In the genomic region with DNA sequence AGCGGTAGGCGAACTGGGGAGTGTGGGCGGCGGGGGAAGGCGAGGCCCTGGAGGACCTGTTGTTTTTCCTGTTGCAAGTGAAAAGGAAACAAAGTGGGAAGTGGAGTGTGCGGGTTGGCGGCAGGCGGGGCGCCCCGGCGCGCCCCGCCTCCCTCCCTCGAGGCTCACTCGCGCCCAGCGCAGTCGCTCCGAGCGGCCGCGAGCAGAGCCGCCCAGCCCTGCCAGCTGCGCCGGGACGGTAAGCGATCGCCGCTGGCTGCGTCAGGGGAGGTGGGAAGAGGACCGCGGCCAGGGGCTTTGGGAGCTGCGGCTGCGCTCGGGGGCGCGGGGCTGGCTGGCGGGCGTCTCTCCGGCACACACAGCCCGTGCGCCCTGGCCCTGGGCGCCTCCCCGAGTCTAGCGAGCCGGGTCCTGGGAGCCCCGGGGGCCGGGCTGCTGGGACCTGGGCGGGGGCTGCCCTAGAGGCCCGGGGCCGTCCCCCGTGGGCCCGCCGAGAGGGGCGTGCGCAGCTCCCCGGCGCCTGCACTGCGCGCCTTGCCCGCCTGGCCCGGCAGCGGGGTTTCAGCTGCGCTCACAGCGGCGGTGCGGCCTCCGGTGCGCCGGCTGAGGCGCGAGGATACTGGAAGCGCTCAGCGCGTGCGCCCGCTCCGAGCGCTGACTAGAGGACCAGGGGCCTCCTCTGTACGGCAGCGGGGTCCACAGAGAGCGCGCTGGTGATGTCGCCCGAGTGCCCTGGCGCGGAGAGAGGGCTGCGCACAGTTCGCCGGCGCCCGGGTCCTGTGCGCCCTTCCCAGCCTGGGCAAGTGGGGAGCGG, we compare ENCODE assay signal across 1 cellular context.
TF ChIP-seq lines count a peak whose summit lies in the region.

A gene (plus strand): TSS at position 167 of the 814 bp plus-strand sequence. CDS start 58,725 bp downstream, outside the sequence.

TF ChIP-seq in HEK293, 187 proteins besides CTCF, POLR2A, EP300 and RAD21 (continued from another document):
- TF ChIP-seq, protein P1, sequence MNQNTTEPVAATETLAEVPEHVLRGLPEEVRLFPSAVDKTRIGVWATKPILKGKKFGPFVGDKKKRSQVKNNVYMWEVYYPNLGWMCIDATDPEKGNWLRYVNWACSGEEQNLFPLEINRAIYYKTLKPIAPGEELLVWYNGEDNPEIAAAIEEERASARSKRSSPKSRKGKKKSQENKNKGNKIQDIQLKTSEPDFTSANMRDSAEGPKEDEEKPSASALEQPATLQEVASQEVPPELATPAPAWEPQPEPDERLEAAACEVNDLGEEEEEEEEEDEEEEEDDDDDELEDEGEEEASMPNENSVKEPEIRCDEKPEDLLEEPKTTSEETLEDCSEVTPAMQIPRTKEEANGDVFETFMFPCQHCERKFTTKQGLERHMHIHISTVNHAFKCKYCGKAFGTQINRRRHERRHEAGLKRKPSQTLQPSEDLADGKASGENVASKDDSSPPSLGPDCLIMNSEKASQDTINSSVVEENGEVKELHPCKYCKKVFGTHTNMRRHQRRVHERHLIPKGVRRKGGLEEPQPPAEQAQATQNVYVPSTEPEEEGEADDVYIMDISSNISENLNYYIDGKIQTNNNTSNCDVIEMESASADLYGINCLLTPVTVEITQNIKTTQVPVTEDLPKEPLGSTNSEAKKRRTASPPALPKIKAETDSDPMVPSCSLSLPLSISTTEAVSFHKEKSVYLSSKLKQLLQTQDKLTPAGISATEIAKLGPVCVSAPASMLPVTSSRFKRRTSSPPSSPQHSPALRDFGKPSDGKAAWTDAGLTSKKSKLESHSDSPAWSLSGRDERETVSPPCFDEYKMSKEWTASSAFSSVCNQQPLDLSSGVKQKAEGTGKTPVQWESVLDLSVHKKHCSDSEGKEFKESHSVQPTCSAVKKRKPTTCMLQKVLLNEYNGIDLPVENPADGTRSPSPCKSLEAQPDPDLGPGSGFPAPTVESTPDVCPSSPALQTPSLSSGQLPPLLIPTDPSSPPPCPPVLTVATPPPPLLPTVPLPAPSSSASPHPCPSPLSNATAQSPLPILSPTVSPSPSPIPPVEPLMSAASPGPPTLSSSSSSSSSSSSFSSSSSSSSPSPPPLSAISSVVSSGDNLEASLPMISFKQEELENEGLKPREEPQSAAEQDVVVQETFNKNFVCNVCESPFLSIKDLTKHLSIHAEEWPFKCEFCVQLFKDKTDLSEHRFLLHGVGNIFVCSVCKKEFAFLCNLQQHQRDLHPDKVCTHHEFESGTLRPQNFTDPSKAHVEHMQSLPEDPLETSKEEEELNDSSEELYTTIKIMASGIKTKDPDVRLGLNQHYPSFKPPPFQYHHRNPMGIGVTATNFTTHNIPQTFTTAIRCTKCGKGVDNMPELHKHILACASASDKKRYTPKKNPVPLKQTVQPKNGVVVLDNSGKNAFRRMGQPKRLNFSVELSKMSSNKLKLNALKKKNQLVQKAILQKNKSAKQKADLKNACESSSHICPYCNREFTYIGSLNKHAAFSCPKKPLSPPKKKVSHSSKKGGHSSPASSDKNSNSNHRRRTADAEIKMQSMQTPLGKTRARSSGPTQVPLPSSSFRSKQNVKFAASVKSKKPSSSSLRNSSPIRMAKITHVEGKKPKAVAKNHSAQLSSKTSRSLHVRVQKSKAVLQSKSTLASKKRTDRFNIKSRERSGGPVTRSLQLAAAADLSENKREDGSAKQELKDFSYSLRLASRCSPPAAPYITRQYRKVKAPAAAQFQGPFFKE (tag by site-specific recombination; IDR thresholded peaks at IDR 0.05; ENCODE audit: borderline replicate concordance) = no peak
- TF ChIP-seq ZNF311 (tag by site-specific recombination; IDR thresholded peaks at IDR 0.05; ENCODE audit: borderline replicate concordance) = no peak
- no peak for TF ChIP-seq ZNF354C (tag by site-specific recombination; IDR thresholded peaks at IDR 0.05; ENCODE audit: borderline replicate concordance, low read depth)
- TF ChIP-seq SCRT2 (tag by site-specific recombination; IDR thresholded peaks at IDR 0.05) = peak; percentile 81
- no peak for TF ChIP-seq ZNF175 (tag by site-specific recombination; IDR thresholded peaks at IDR 0.05)
- TF ChIP-seq ZNF155 (tag by site-specific recombination; IDR thresholded peaks at IDR 0.05) = no peak
- TF ChIP-seq, protein P2, sequence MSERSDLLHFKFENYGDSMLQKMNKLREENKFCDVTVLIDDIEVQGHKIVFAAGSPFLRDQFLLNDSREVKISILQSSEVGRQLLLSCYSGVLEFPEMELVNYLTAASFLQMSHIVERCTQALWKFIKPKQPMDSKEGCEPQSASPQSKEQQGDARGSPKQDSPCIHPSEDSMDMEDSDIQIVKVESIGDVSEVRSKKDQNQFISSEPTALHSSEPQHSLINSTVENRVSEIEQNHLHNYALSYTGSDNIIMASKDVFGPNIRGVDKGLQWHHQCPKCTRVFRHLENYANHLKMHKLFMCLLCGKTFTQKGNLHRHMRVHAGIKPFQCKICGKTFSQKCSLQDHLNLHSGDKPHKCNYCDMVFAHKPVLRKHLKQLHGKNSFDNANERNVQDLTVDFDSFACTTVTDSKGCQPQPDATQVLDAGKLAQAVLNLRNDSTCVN (tag by site-specific recombination; optimal IDR thresholded peaks at IDR 0.05) = peak; percentile 72
- no peak for TF ChIP-seq ZNF677 (tag by site-specific recombination; IDR thresholded peaks at IDR 0.05)
- no peak for TF ChIP-seq YY2 (tag by site-specific recombination; IDR thresholded peaks at IDR 0.05)
- no peak for TF ChIP-seq ZNF473 (tag by site-specific recombination; IDR thresholded peaks at IDR 0.05)
- no peak for TF ChIP-seq ZNF23 (tag by site-specific recombination; IDR thresholded peaks at IDR 0.05; ENCODE audit: borderline replicate concordance)
- TF ChIP-seq, protein P3, sequence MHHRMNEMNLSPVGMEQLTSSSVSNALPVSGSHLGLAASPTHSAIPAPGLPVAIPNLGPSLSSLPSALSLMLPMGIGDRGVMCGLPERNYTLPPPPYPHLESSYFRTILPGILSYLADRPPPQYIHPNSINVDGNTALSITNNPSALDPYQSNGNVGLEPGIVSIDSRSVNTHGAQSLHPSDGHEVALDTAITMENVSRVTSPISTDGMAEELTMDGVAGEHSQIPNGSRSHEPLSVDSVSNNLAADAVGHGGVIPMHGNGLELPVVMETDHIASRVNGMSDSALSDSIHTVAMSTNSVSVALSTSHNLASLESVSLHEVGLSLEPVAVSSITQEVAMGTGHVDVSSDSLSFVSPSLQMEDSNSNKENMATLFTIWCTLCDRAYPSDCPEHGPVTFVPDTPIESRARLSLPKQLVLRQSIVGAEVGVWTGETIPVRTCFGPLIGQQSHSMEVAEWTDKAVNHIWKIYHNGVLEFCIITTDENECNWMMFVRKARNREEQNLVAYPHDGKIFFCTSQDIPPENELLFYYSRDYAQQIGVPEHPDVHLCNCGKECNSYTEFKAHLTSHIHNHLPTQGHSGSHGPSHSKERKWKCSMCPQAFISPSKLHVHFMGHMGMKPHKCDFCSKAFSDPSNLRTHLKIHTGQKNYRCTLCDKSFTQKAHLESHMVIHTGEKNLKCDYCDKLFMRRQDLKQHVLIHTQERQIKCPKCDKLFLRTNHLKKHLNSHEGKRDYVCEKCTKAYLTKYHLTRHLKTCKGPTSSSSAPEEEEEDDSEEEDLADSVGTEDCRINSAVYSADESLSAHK (tag by site-specific recombination; IDR thresholded peaks at IDR 0.05) = no peak
- no peak for TF ChIP-seq ZNF777 (tag by site-specific recombination; IDR thresholded peaks at IDR 0.05; ENCODE audit: borderline replicate concordance)
- no peak for TF ChIP-seq ZNF658 (tag by site-specific recombination; IDR thresholded peaks at IDR 0.05)
- peak; percentile 92 for TF ChIP-seq ZFHX2 (tag by site-specific recombination; conservative IDR thresholded peaks at IDR 0.05)
- no peak for TF ChIP-seq ZNF654 (tag by site-specific recombination; IDR thresholded peaks at IDR 0.05; ENCODE audit: low read depth)
- TF ChIP-seq ZNF292 (tag by site-specific recombination; IDR thresholded peaks at IDR 0.05; ENCODE audit: borderline replicate concordance, low read depth) = no peak
- TF ChIP-seq, protein P4, sequence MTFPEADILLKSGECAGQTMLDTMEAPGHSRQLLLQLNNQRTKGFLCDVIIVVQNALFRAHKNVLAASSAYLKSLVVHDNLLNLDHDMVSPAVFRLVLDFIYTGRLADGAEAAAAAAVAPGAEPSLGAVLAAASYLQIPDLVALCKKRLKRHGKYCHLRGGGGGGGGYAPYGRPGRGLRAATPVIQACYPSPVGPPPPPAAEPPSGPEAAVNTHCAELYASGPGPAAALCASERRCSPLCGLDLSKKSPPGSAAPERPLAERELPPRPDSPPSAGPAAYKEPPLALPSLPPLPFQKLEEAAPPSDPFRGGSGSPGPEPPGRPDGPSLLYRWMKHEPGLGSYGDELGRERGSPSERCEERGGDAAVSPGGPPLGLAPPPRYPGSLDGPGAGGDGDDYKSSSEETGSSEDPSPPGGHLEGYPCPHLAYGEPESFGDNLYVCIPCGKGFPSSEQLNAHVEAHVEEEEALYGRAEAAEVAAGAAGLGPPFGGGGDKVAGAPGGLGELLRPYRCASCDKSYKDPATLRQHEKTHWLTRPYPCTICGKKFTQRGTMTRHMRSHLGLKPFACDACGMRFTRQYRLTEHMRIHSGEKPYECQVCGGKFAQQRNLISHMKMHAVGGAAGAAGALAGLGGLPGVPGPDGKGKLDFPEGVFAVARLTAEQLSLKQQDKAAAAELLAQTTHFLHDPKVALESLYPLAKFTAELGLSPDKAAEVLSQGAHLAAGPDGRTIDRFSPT (tag by site-specific recombination; IDR thresholded peaks at IDR 0.05) = no peak
- TF ChIP-seq, protein P5, sequence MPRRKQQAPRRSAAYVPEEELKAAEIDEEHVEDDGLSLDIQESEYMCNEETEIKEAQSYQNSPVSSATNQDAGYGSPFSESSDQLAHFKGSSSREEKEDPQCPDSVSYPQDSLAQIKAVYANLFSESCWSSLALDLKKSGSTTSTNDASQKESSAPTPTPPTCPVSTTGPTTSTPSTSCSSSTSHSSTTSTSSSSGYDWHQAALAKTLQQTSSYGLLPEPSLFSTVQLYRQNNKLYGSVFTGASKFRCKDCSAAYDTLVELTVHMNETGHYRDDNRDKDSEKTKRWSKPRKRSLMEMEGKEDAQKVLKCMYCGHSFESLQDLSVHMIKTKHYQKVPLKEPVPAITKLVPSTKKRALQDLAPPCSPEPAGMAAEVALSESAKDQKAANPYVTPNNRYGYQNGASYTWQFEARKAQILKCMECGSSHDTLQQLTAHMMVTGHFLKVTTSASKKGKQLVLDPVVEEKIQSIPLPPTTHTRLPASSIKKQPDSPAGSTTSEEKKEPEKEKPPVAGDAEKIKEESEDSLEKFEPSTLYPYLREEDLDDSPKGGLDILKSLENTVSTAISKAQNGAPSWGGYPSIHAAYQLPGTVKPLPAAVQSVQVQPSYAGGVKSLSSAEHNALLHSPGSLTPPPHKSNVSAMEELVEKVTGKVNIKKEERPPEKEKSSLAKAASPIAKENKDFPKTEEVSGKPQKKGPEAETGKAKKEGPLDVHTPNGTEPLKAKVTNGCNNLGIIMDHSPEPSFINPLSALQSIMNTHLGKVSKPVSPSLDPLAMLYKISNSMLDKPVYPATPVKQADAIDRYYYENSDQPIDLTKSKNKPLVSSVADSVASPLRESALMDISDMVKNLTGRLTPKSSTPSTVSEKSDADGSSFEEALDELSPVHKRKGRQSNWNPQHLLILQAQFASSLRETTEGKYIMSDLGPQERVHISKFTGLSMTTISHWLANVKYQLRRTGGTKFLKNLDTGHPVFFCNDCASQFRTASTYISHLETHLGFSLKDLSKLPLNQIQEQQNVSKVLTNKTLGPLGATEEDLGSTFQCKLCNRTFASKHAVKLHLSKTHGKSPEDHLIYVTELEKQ (tag by site-specific recombination; IDR thresholded peaks at IDR 0.05; ENCODE audit: borderline replicate concordance) = no peak
- TF ChIP-seq SP2 (tag by site-specific recombination; IDR thresholded peaks at IDR 0.05) = no peak
- TF ChIP-seq, protein P6, sequence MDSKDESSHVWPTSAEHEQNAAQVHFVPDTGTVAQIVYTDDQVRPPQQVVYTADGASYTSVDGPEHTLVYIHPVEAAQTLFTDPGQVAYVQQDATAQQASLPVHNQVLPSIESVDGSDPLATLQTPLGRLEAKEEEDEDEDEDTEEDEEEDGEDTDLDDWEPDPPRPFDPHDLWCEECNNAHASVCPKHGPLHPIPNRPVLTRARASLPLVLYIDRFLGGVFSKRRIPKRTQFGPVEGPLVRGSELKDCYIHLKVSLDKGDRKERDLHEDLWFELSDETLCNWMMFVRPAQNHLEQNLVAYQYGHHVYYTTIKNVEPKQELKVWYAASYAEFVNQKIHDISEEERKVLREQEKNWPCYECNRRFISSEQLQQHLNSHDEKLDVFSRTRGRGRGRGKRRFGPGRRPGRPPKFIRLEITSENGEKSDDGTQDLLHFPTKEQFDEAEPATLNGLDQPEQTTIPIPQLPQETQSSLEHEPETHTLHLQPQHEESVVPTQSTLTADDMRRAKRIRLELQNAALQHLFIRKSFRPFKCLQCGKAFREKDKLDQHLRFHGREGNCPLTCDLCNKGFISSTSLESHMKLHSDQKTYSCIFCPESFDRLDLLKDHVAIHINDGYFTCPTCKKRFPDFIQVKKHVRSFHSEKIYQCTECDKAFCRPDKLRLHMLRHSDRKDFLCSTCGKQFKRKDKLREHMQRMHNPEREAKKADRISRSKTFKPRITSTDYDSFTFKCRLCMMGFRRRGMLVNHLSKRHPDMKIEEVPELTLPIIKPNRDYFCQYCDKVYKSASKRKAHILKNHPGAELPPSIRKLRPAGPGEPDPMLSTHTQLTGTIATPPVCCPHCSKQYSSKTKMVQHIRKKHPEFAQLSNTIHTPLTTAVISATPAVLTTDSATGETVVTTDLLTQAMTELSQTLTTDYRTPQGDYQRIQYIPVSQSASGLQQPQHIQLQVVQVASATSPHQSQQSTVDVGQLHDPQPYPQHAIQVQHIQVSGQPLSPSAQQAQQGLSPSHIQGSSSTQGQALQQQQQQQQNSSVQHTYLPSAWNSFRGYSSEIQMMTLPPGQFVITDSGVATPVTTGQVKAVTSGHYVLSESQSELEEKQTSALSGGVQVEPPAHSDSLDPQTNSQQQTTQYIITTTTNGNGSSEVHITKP (tag by site-specific recombination; IDR thresholded peaks at IDR 0.05) = no peak
- no peak for TF ChIP-seq ZXDB (tag by site-specific recombination; IDR thresholded peaks at IDR 0.05)
- peak; percentile 35; the same call in 1 of the 2 replicates for TF ChIP-seq ZNF561 (tag by site-specific recombination; IDR thresholded peaks at IDR 0.05; ENCODE audit: borderline replicate concordance)
TF ChIP-seq in HEK293: peak in this region for 12.
